In the genomic region with DNA sequence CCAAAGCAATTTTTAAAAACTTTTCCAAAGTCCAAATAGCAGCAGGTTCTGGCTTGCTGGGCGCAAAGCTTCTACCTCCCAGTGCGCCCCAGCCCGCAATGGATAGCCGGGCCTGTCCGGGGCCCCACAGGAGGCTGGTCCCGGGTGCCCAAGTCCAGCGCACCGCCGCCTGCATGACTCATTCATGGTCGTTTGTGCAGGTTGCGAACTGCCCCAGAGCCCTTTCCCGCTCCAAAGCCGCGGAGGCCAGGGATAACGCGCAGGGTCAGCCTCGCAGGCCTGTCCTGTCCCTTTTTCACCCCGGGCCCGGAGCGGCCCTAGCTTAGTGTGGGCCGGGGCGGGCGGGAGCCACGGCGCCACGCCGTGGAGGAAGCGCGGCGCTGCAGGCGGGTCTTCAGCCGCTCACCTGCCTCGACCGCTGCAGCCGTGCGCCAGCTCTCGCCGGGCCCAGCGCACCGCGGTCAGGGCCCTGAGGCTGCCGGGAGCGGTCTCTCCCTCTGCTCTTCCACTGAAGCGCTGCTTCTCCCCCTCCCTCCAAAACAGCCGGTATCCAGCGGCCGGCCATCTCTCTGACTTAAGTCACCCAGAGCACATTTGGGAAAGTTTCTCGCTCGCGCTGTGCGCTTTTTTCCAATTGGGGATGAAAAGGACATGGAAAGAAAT, we compare ENCODE assay signal across 8 cellular contexts. TPM values are rescaled to one million over a fixed set of nuclear protein-coding genes. Genes with fewer than 3 reads are reported as not detected.
DNase-seq lines count a peak whose midpoint lies in the region; ATAC-seq and TF ChIP-seq lines count a peak whose summit lies in the region.

No MANE protein-coding gene starts in this region.

- peaks cover 40% of the 10 kb centered on the region for H3K4me1 Mint-ChIP-seq in activated CD4-positive, alpha-beta T cell treated with anti-CD3 and anti-CD28 coated beads, Interleukin-2, amount 10 ng/mL, durations not matched to agents 24 days and 14 days

- H3K36me3 Mint-ChIP-seq in activated CD4-positive, alpha-beta T cell treated with anti-CD3 and anti-CD28 coated beads, Interleukin-2, amount 10 ng/mL, durations not matched to agents 24 days and 14 days (ENCODE audit: low read depth): peaks cover 36% of the 10 kb centered on the region

- no peaks in the 10 kb centered on the region for H3K9me3 Mint-ChIP-seq in activated CD4-positive, alpha-beta T cell treated with anti-CD3 and anti-CD28 coated beads, Interleukin-2, amount 10 ng/mL, durations not matched to agents 24 days and 14 days

- no peaks in the 10 kb centered on the region for H3K36me3 ChIP-seq in right lobe of liver

- peak; percentile 55 to 64 for DNase-seq in NOMO-1 (lab: John Stamatoyannopoulos, UW; ENCODE audit: unreplicated experiment in 2 of 2)
- DNase-seq in NOMO-1 treated with dmso at 0.1 percent for 144 hours (lab: John Stamatoyannopoulos, UW; ENCODE audit: unreplicated experiment): no peak
- peak; percentile 41 for DNase-seq in NCI-H1105 (lab: John Stamatoyannopoulos, UW)
- peak; percentile 91 for DNase-seq in activated CD4-positive, alpha-beta T cell treated with anti-CD3 and anti-CD28 coated beads, Interleukin-2, amount 10 ng/mL, durations not matched to agents 24 days and 14 days
- peak in 8 of 10 donors; percentile 18 to 70 (median 46) for DNase-seq in dorsolateral prefrontal cortex
- peak; percentile 77 to 85 (median 84) for DNase-seq in right lobe of liver
- peak; percentile 59 to 65 for DNase-seq in stimulated activated CD4-positive, alpha-beta T cell treated with anti-CD3 and anti-CD28 coated beads, Interleukin-4, amount 100 ng/mL, for 48 hours (ENCODE audit: low read depth in 2 of 2)

- peak; percentile 26 for TF ChIP-seq POLR2A in right lobe of liver (IDR thresholded peaks at IDR 0.05)

- peak overlapping the region; percentile 57 to 99 (median 82) for H3K4me3 ChIP-seq in dorsolateral prefrontal cortex
- peak overlapping the region; percentile 74 to 98 (median 77) for H3K4me3 ChIP-seq in right lobe of liver

- ATAC-seq in HG02642 (IDR thresholded peaks at IDR 0.05; ENCODE audit: poor library complexity, unreplicated experiment) (peak; percentile 39), right lobe of liver (peak; percentile 74 to 78 (median 78))

- H3K27me3 ChIP-seq in dorsolateral prefrontal cortex: peaks cover 0 to 25% (median 12%) of the 10 kb centered on the region in 45 donors
- peaks cover 0 to 11% of the 10 kb centered on the region in 2 donors for H3K27me3 ChIP-seq in right lobe of liver

- intact Hi-C loops in activated CD4-positive, alpha-beta T cell treated with anti-CD3 and anti-CD28 coated beads, Interleukin-2, amount 10 ng/mL, durations not matched to agents 24 days and 14 days (cut with micrococcal nuclease): loop anchor here (1.0 to 10.0 kb wide), 14 partner anchors 21 to 916 kb away; partner anchors contain the start of gene ARID5B
- intact Hi-C loops in dorsolateral prefrontal cortex (cut with DNase I): loop anchor here (1.0 to 5.0 kb wide), 7 partner anchors 94 to 381 kb away; partner anchors contain the start of gene NRBF2 (in 1 of the 2)
- intact Hi-C loops in right lobe of liver (cut with DNase I): no loop called here

- peaks cover 0 to 24% (median 10%) of the 10 kb centered on the region in 4 donors for H3K4me1 ChIP-seq in right lobe of liver

- H3K27me3 Mint-ChIP-seq in activated CD4-positive, alpha-beta T cell treated with anti-CD3 and anti-CD28 coated beads, Interleukin-2, amount 10 ng/mL, durations not matched to agents 24 days and 14 days: peaks cover 34% of the 10 kb centered on the region

- H3K27ac Mint-ChIP-seq in activated CD4-positive, alpha-beta T cell treated with anti-CD3 and anti-CD28 coated beads, Interleukin-2, amount 10 ng/mL, durations not matched to agents 24 days and 14 days: peak overlapping the region; percentile 100

- peak; percentile 44 to 94 (median 85) for TF ChIP-seq CTCF in dorsolateral prefrontal cortex (IDR thresholded peaks at IDR 0.05 in 54 of 56, conservative IDR thresholded peaks at IDR 0.05 in 2 of 56; ENCODE audit: low read depth in 1 of 56, partially characterized antibody in 56 of 56)
- peak; percentile 83 to 92 (median 86) for TF ChIP-seq CTCF in right lobe of liver (IDR thresholded peaks at IDR 0.05)

- no peaks in the 10 kb centered on the region for H3K9me3 ChIP-seq in right lobe of liver

- WGBS in right lobe of liver (ENCODE audit: insufficient coverage, low coverage, low lambda C conversion rate, missing lambda C conversion rate): under 1% methylated on average over 12 of the region's 51 CpGs

- H3K27ac ChIP-seq in dorsolateral prefrontal cortex (peak overlapping the region in 21 of 59 donors; percentile 12 to 90 (median 82)), right lobe of liver (peak overlapping the region; percentile 76 to 84 (median 81))

- peak overlapping the region; percentile 97 for H3K4me3 Mint-ChIP-seq in activated CD4-positive, alpha-beta T cell treated with anti-CD3 and anti-CD28 coated beads, Interleukin-2, amount 10 ng/mL, durations not matched to agents 24 days and 14 days

RNA-seq across cellular contexts. Expression of gene EGR2, which starts 1.7 kb away (rescaled TPM):
- total RNA-seq in activated CD4-positive, alpha-beta T cell treated with anti-CD3 and anti-CD28 coated beads, Interleukin-2, amount 10 ng/mL, durations not matched to agents 24 days and 14 days: 178 and 201 TPM in 2 replicates
- total RNA-seq in dorsolateral prefrontal cortex: 10 to 100 TPM in 3 of 120 experiments, 1 to 10 TPM in 80, under 1 TPM in 37; 0.17 to 25.9 (median 1.5) TPM
- 1 to 10 TPM in 2 of 6 experiments, under 1 TPM in 2, not detected in 2; 0.17 to 1.3 (median 0.99) TPM for total RNA-seq in right lobe of liver

RNA-seq across cellular contexts. Expression of gene ADO, which starts 13.4 kb away (rescaled TPM):
- total RNA-seq in activated CD4-positive, alpha-beta T cell treated with anti-CD3 and anti-CD28 coated beads, Interleukin-2, amount 10 ng/mL, durations not matched to agents 24 days and 14 days: 43.6 and 43.8 TPM in 2 replicates
- 10 to 100 TPM; 21.1 to 44.3 (median 32.3) TPM for total RNA-seq in dorsolateral prefrontal cortex
- 1 to 10 TPM; 4.2 to 8.3 (median 5.5) TPM for total RNA-seq in right lobe of liver

Comparison
In these comparisons a context has a peak if more than half of its experiments do, and no peak if none do; other contexts are left out.
1. intact Hi-C loops: an anchor here in activated CD4-positive, alpha-beta T cell treated with anti-CD3 and anti-CD28 coated beads, Interleukin-2, amount 10 ng/mL, durations not matched to agents 24 days and 14 days (1.0 to 10.0 kb wide) and dorsolateral prefrontal cortex (1.0 to 5.0 kb wide); none called in right lobe of liver.